ENCODE assay signal across 6 cellular contexts in the genomic region with DNA sequence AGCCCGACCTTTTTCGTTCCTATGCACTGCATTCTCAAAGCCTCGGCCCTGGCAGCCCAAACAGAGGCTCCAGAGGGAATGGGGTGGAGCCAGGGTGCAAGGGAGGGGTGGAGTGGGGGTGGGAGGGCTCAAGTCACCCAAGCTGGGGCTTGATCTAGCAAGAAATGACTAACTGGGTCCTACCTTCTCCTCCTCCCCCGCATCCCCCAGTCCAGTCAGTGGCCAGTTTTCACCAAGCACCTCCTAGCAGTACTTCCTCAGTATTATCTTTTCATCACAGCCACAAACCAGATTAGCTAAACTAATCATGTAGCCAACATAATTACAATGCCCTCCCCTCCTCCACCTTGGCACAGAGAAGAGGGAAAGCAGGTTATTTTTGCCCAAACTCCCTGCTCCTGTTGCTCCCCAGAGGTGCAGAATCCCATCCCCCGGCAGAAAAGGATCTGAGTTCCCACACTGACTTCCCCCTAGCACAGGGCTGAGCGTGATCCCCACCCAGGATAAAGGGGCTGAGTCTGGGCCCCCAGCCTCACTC. TPM values are rescaled to one million over a fixed set of nuclear protein-coding genes. Genes with fewer than 3 reads are reported as not detected.
DNase-seq lines count a peak whose midpoint lies in the region; ATAC-seq and TF ChIP-seq lines count a peak whose summit lies in the region.

No MANE protein-coding gene starts in this region.

- WGBS in hepatocyte (ENCODE audit: low lambda C conversion rate, missing lambda C conversion rate), result 25% methylated on average over 6 of the region's 6 CpGs

- peaks cover 1% of the 10 kb centered on the region for H3K27me3 ChIP-seq in AG04450 (ENCODE audit: control insufficient read depth, insufficient read depth, low read length)
- peaks cover 5% of the 10 kb centered on the region for H3K27me3 ChIP-seq in NT2/D1 (ENCODE audit: insufficient read depth, insufficient read length)
- H3K27me3 ChIP-seq in hepatocyte, result no peaks in the 10 kb centered on the region

- peaks cover 66% of the 10 kb centered on the region for H3K79me2 ChIP-seq in hepatocyte

- POLR2A ChIA-PET in AG04450 (lab: Yijun Ruan, JAX), result no interaction called here

- H3K9me2 ChIP-seq in hepatocyte (replicated peaks; ENCODE audit: insufficient read depth), result no peaks in the 10 kb centered on the region

- DNase-seq in AG04450 (ENCODE audit: low read depth, low spot score) (no peak), NT2/D1 (ENCODE audit: low read depth, low spot score) (no peak), hepatocyte (ENCODE audit: low spot score) (peak; percentile 68)
- no peak for DNase-seq in effector CD8-positive, alpha-beta T cell (lab: John Stamatoyannopoulos, UW)
- DNase-seq in activated CD8-positive, alpha-beta memory T cell treated with anti-CD3 and anti-CD28 coated beads, Interleukin-2, amount 50 U/mL, for 4 hours, result no peak

- H3K36me3 ChIP-seq in NT2/D1 (ENCODE audit: insufficient read depth, insufficient read length, low read length) (peaks cover 18% of the 10 kb centered on the region), hepatocyte (replicated peaks; ENCODE audit: insufficient read depth, low read depth) (no peaks in the 10 kb centered on the region)

- H3K9ac ChIP-seq in NT2/D1 (ENCODE audit: insufficient read length, low read depth), result peak overlapping the region; percentile 84

- H3K4me3 ChIP-seq in AG04450 (ENCODE audit: low read depth, low read length) (peak overlapping the region; percentile 78), NT2/D1 (ENCODE audit: insufficient read length, low read depth) (peak overlapping the region; percentile 79), hepatocyte (peak overlapping the region; percentile 28)

- H4K20me1 ChIP-seq in hepatocyte (ENCODE audit: insufficient read depth, poor library complexity, severe bottlenecking), result peaks cover 55% of the 10 kb centered on the region

- H3K27ac ChIP-seq in AG04450 (ENCODE audit: low read depth, low read length) (no peak overlapping the region), hepatocyte (peak overlapping the region; percentile 93)

- H2AFZ ChIP-seq in hepatocyte, result no peak overlapping the region

- TF ChIP-seq CTCF in AG04450 (IDR thresholded peaks at IDR 0.05; ENCODE audit: low read depth, low read length) (no peak), hepatocyte (IDR thresholded peaks at IDR 0.05; ENCODE audit: poor library complexity) (no peak)

- H3K4me2 ChIP-seq in hepatocyte, result peak overlapping the region; percentile 85

- no peak for ATAC-seq in GM21423 (IDR thresholded peaks at IDR 0.05; ENCODE audit: unreplicated experiment)

- no peaks in the 10 kb centered on the region; the same call in 1 of the 2 replicates for H3K9me3 ChIP-seq in AG04450 (ENCODE audit: control insufficient read depth, insufficient read depth, low read length)
- no peaks in the 10 kb centered on the region for H3K9me3 ChIP-seq in NT2/D1 (ENCODE audit: insufficient read depth, low read length)
- H3K9me3 ChIP-seq in hepatocyte (ENCODE audit: low read depth), result no peaks in the 10 kb centered on the region

- CTCF ChIA-PET in AG04450 (lab: Charles Lee), result interaction anchor here (1.4 to 2.5 kb wide), 2 partner anchors 11 to 17 kb away, joined by 4 to 13 read pairs; no protein-coding TSS in a partner anchor

- H3K4me1 ChIP-seq in NT2/D1 (ENCODE audit: insufficient read depth, insufficient read length) (peaks cover 15% of the 10 kb centered on the region), hepatocyte (ENCODE audit: insufficient read depth) (peaks cover 12% of the 10 kb centered on the region)

RNA-seq across cellular contexts. Expression of a gene that starts 2.2 kb away (rescaled TPM):
- polyA plus RNA-seq in AG04450 (2011; rRNA removed) (13.5 and 25.7 TPM in 2 replicates), hepatocyte (191 and 214 TPM in 2 replicates)
- polyA minus RNA-seq in AG04450 (2011; rRNA and poly(A)+ RNA removed), result 19.7 and 25.7 TPM in 2 replicates
- total RNA-seq in hepatocyte, result 162 and 209 TPM in 2 replicates

RNA-seq across cellular contexts. Expression of a gene that starts 27.5 kb away (rescaled TPM):
- polyA plus RNA-seq in AG04450 (2011; rRNA removed) (51.5 and 58.8 TPM in 2 replicates), hepatocyte (109 and 110 TPM in 2 replicates)
- polyA minus RNA-seq in AG04450 (2011; rRNA and poly(A)+ RNA removed), result 19.8 and 25.6 TPM in 2 replicates
- 62.6 and 66.2 TPM in 2 replicates for total RNA-seq in hepatocyte

RNA-seq across cellular contexts. Expression of a gene that starts 28.5 kb away (rescaled TPM):
- 487 and 624 TPM in 2 replicates for polyA plus RNA-seq in AG04450 (2011; rRNA removed)
- polyA minus RNA-seq in AG04450 (2011; rRNA and poly(A)+ RNA removed), result 266 and 344 TPM in 2 replicates
- 239 and 290 TPM in 2 replicates for total RNA-seq in hepatocyte
- polyA plus RNA-seq in hepatocyte, result 88.0 and 92.0 TPM in 2 replicates

RNA-seq across cellular contexts. Expression of a gene that starts 49.8 kb away (rescaled TPM):
- polyA plus RNA-seq in AG04450 (2011; rRNA removed) (0.04 and 0.07 TPM in 2 replicates), hepatocyte (0.18 and 0.44 TPM in 2 replicates)
- 0.04 TPM in 1 of 2 replicates, not detected in the other for polyA minus RNA-seq in AG04450 (2011; rRNA and poly(A)+ RNA removed)
- 0.03 and 0.08 TPM in 2 replicates for total RNA-seq in hepatocyte

RNA-seq across cellular contexts. Expression of a gene that starts 51.8 kb away (rescaled TPM):
- polyA plus RNA-seq in AG04450 (2011; rRNA removed), result 97.4 and 106 TPM in 2 replicates
- polyA minus RNA-seq in AG04450 (2011; rRNA and poly(A)+ RNA removed), result 46.1 and 49.6 TPM in 2 replicates
- 47.7 and 51.8 TPM in 2 replicates for total RNA-seq in hepatocyte
- polyA plus RNA-seq in hepatocyte, result 85.1 and 87.8 TPM in 2 replicates

Comparison
In these comparisons a context has a peak if more than half of its experiments do, and no peak if none do; other contexts are left out.
1. H3K4me3 ChIP-seq: peak in every context shown above with its lines; median percentile 79 in NT2/D1; 78 in AG04450; 28 in hepatocyte.